Comparison of ENCODE assay signal across 23 cellular contexts in genomic region chrX:4805559-4805958, GRCh38.
"Had no signal": no experiment of that assay in that cellular context is flagged by ENCODE, and none has a peak within 500 bp of the region (broad histone marks: within the 10 kb centered on the region; RNA-seq: fewer than 3 reads in every experiment).

No MANE protein-coding gene starts in this region.

- H2AFZ ChIP-seq: neural progenitor cell had no signal

- H3K9me3 Mint-ChIP-seq: stimulated activated naive CD8-positive, alpha-beta T cell treated with anti-CD3 and anti-CD28 coated beads, Interleukin-15, amount 100 ng/mL, for 72 hours had no signal

- H3K9me3 ChIP-seq: mucosa of descending colon, psoas muscle, thoracic aorta, upper lobe of right lung had no signal

- H3K36me3 Mint-ChIP-seq: naive thymus-derived CD4-positive, alpha-beta T cell; neural progenitor cell had no signal

- H3K27me3 ChIP-seq: neural progenitor cell, upper lobe of right lung had no signal

- H3K4me2 ChIP-seq: neural progenitor cell, smooth muscle cell had no signal

- H3K27ac Mint-ChIP-seq: naive thymus-derived CD4-positive, alpha-beta T cell; neural progenitor cell; stimulated activated naive CD8-positive, alpha-beta T cell treated with anti-CD3 and anti-CD28 coated beads, Interleukin-15, amount 100 ng/mL, for 72 hours had no signal

- ATAC-seq: left lobe of liver; mucosa of descending colon; naive thymus-derived CD4-positive, alpha-beta T cell; psoas muscle; sciatic nerve; stimulated activated naive CD8-positive, alpha-beta T cell treated with anti-CD3 and anti-CD28 coated beads, Interleukin-15, amount 100 ng/mL, for 72 hours; upper lobe of right lung had no signal

- H3K4me3 Mint-ChIP-seq: naive thymus-derived CD4-positive, alpha-beta T cell; neural progenitor cell; stimulated activated naive CD8-positive, alpha-beta T cell treated with anti-CD3 and anti-CD28 coated beads, Interleukin-15, amount 100 ng/mL, for 72 hours had no signal

- H3K27ac ChIP-seq: neural progenitor cell, psoas muscle, thoracic aorta, upper lobe of right lung, WERI-Rb-1 had no signal

- H3K4me1 ChIP-seq: neural progenitor cell, psoas muscle, upper lobe of right lung had no signal

- DNase-seq: activated CD4-positive, alpha-beta T cell treated with anti-CD3 and anti-CD28 coated beads for 1 hour; activated CD8-positive, alpha-beta memory T cell treated with anti-CD3 and anti-CD28 coated beads for 24 hours; activated CD8-positive, alpha-beta memory T cell treated with anti-CD3 and anti-CD28 coated beads, Interleukin-2, amount 50 U/mL, for 48 hours; activated effector memory CD4-positive, alpha-beta T cell treated with anti-CD3 and anti-CD28 coated beads, Interleukin-2, amount 50 U/mL, for 16 hours; activated naive CD4-positive, alpha-beta T cell treated with anti-CD3 and anti-CD28 coated beads, Interleukin-2, amount 50 U/mL, for 16 hours; activated T-cell treated with anti-CD3 and anti-CD28 coated beads, Interleukin-2, amount 50 U/mL, for 48 hours; dermis blood vessel endothelial cell; foreskin fibroblast; hypothalamus; mammary epithelial cell; mucosa of descending colon; naive thymus-derived CD4-positive, alpha-beta T cell; psoas muscle; stimulated activated CD4-positive, alpha-beta T cell treated with anti-CD3 and anti-CD28 coated beads, Interleukin-4, amount 100 ng/mL, for 1 hour; stimulated activated naive CD8-positive, alpha-beta T cell treated with anti-CD3 and anti-CD28 coated beads, Interleukin-15, amount 100 ng/mL, for 72 hours; T-helper 2 cell; upper lobe of right lung; WERI-Rb-1 had no signal

- H3K4me1 Mint-ChIP-seq: naive thymus-derived CD4-positive, alpha-beta T cell; neural progenitor cell; stimulated activated naive CD8-positive, alpha-beta T cell treated with anti-CD3 and anti-CD28 coated beads, Interleukin-15, amount 100 ng/mL, for 72 hours had no signal

- H3K36me3 ChIP-seq: neural progenitor cell, thoracic aorta, upper lobe of right lung, WERI-Rb-1 had no signal

- H3K27me3 Mint-ChIP-seq: naive thymus-derived CD4-positive, alpha-beta T cell; stimulated activated naive CD8-positive, alpha-beta T cell treated with anti-CD3 and anti-CD28 coated beads, Interleukin-15, amount 100 ng/mL, for 72 hours had no signal

- H3K4me3 ChIP-seq: mucosa of descending colon, neural progenitor cell, psoas muscle, smooth muscle cell, thoracic aorta, upper lobe of right lung had no signal
